8 cellular contexts compared by ENCODE assay signal in genomic region chr14:58639842-58640484, GRCh38. TPM values are rescaled to one million over a fixed set of nuclear protein-coding genes. Genes with fewer than 3 reads are reported as not detected.
DNase-seq lines count a peak whose midpoint lies in the region; ATAC-seq and TF ChIP-seq lines count a peak whose summit lies in the region.

No MANE protein-coding gene starts in this region.

- H3K36me3 ChIP-seq in GM06990 (ENCODE audit: control insufficient read depth, insufficient read depth, low read length) (peaks cover 1% of the 10 kb centered on the region; the same call in 1 of the 2 replicates), cardiac muscle cell (peaks cover 25% of the 10 kb centered on the region), parathyroid adenoma (ENCODE audit: control insufficient read depth, insufficient read depth, low read length) (no peaks in the 10 kb centered on the region)

- no peaks in the 10 kb centered on the region for H3K9me3 ChIP-seq in cardiac muscle cell (ENCODE audit: low read depth)
- no peaks in the 10 kb centered on the region for H3K9me3 ChIP-seq in parathyroid adenoma (ENCODE audit: control insufficient read depth, low read length)

- H3K27me3 Mint-ChIP-seq in activated T-helper 17 cell treated with anti-CD3 and anti-CD28 coated beads, Interleukin-2, amount 50 U/mL, for 72 hours: peaks cover 32% of the 10 kb centered on the region

- TF ChIP-seq CTCF in AG04449 (IDR thresholded peaks at IDR 0.05; ENCODE audit: insufficient read depth, low read length, missing control alignments) (peak; percentile 61), GM06990 (IDR thresholded peaks at IDR 0.05; ENCODE audit: insufficient read depth, low read length, poor library complexity, severe bottlenecking) (peak; percentile 48), cardiac muscle cell (IDR thresholded peaks at IDR 0.05; ENCODE audit: low read depth, low read length) (peak; percentile 76), parathyroid adenoma (IDR thresholded peaks at IDR 0.05) (peak; percentile 61)

- ATAC-seq in activated T-helper 17 cell treated with anti-CD3 and anti-CD28 coated beads, Interleukin-2, amount 50 U/mL, for 72 hours (replicated peaks): no peak
- ATAC-seq in stimulated activated effector memory CD8-positive, alpha-beta T cell treated with anti-CD3 and anti-CD28 coated beads, Interleukin-12 subunit alpha, Interleukin-12 subunit beta, amount 100 ng/mL, for 72 hours: no peak

- no peak overlapping the region for H3K27ac Mint-ChIP-seq in activated T-helper 17 cell treated with anti-CD3 and anti-CD28 coated beads, Interleukin-2, amount 50 U/mL, for 72 hours
- H3K27ac Mint-ChIP-seq in stimulated activated effector memory CD8-positive, alpha-beta T cell treated with anti-CD3 and anti-CD28 coated beads, Interleukin-12 subunit alpha, Interleukin-12 subunit beta, amount 100 ng/mL, for 72 hours: no peak overlapping the region

- H3K4me1 ChIP-seq in cardiac muscle cell (ENCODE audit: low read depth) (peaks cover 58% of the 10 kb centered on the region), parathyroid adenoma (peaks cover 12% of the 10 kb centered on the region)

- H3K36me3 Mint-ChIP-seq in activated T-helper 17 cell treated with anti-CD3 and anti-CD28 coated beads, Interleukin-2, amount 50 U/mL, for 72 hours (ENCODE audit: low read depth): peaks cover 6% of the 10 kb centered on the region
- no peaks in the 10 kb centered on the region for H3K36me3 Mint-ChIP-seq in stimulated activated effector memory CD8-positive, alpha-beta T cell treated with anti-CD3 and anti-CD28 coated beads, Interleukin-12 subunit alpha, Interleukin-12 subunit beta, amount 100 ng/mL, for 72 hours

- H3K4me2 ChIP-seq in parathyroid adenoma (ENCODE audit: low read length): peak overlapping the region; percentile 86

- H3K9ac ChIP-seq in parathyroid adenoma: no peak overlapping the region

- H3K27me3 ChIP-seq in GM06990 (replicated peaks; ENCODE audit: control insufficient read depth, insufficient read depth, low read length): no peaks in the 10 kb centered on the region
- H3K27me3 ChIP-seq in cardiac muscle cell: no peaks in the 10 kb centered on the region
- no peaks in the 10 kb centered on the region for H3K27me3 ChIP-seq in parathyroid adenoma (ENCODE audit: control insufficient read depth, insufficient read depth, low read length)

- H3K27ac ChIP-seq in cardiac muscle cell: peak overlapping the region; percentile 98
- no peak overlapping the region for H3K27ac ChIP-seq in parathyroid adenoma

- POLR2A ChIA-PET in AG04449 (lab: Yijun Ruan, JAX): no interaction called here

- CTCF ChIA-PET in AG04449 (lab: Yijun Ruan, JAX): interaction anchor here (0.6 to 10.9 kb wide), 35 partner anchors 9 to 485 kb away, joined by 3 to 148 read pairs (median 5); no protein-coding TSS in a partner anchor

- H3K4me1 Mint-ChIP-seq in activated T-helper 17 cell treated with anti-CD3 and anti-CD28 coated beads, Interleukin-2, amount 50 U/mL, for 72 hours: peaks cover 12% of the 10 kb centered on the region
- peaks cover 8% of the 10 kb centered on the region for H3K4me1 Mint-ChIP-seq in stimulated activated effector memory CD8-positive, alpha-beta T cell treated with anti-CD3 and anti-CD28 coated beads, Interleukin-12 subunit alpha, Interleukin-12 subunit beta, amount 100 ng/mL, for 72 hours

- H3K9me3 Mint-ChIP-seq in activated T-helper 17 cell treated with anti-CD3 and anti-CD28 coated beads, Interleukin-2, amount 50 U/mL, for 72 hours: no peaks in the 10 kb centered on the region
- H3K9me3 Mint-ChIP-seq in stimulated activated effector memory CD8-positive, alpha-beta T cell treated with anti-CD3 and anti-CD28 coated beads, Interleukin-12 subunit alpha, Interleukin-12 subunit beta, amount 100 ng/mL, for 72 hours: no peaks in the 10 kb centered on the region

- DNase-seq in AG04449 (ENCODE audit: low read depth, low spot score) (peak; percentile 68), GM06990 (ENCODE audit: extremely low read depth, insufficient read length) (no peak), NCI-H187 treated with DMSO at 0.1 percent for 48 hours (lab: John Stamatoyannopoulos, UW) (peak; percentile 69), cardiac muscle cell (ENCODE audit: low read depth in 1 of 2, low spot score in 1 of 2) (peak; percentile 85 to 93), T-helper 9 cell (no peak)
- DNase-seq in stimulated activated effector memory CD8-positive, alpha-beta T cell treated with anti-CD3 and anti-CD28 coated beads, Interleukin-12 subunit alpha, Interleukin-12 subunit beta, amount 100 ng/mL, for 72 hours (ENCODE audit: low spot score in 2 of 2): no peak

- no peaks in the 10 kb centered on the region for H3K79me2 ChIP-seq in parathyroid adenoma

- H2AFZ ChIP-seq in parathyroid adenoma: no peak overlapping the region

- H3K4me3 ChIP-seq in AG04449 (ENCODE audit: low read depth, low read length) (peak overlapping the region; percentile 85), GM06990 (replicated peaks; ENCODE audit: low read depth, low read length) (peak overlapping the region; percentile 18), cardiac muscle cell (peak overlapping the region; percentile 86), parathyroid adenoma (ENCODE audit: low read depth, low read length) (peak overlapping the region; percentile 67)

- H3K4me3 Mint-ChIP-seq in activated T-helper 17 cell treated with anti-CD3 and anti-CD28 coated beads, Interleukin-2, amount 50 U/mL, for 72 hours: peak overlapping the region; percentile 65
- H3K4me3 Mint-ChIP-seq in stimulated activated effector memory CD8-positive, alpha-beta T cell treated with anti-CD3 and anti-CD28 coated beads, Interleukin-12 subunit alpha, Interleukin-12 subunit beta, amount 100 ng/mL, for 72 hours: no peak overlapping the region

RNA-seq across cellular contexts. Expression of gene DACT1, which starts 2.2 kb away (rescaled TPM):
- 1 to 10 TPM; 2.5 to 2.8 TPM for total RNA-seq in activated T-helper 17 cell treated with anti-CD3 and anti-CD28 coated beads, Interleukin-2, amount 50 U/mL, for 72 hours
- total RNA-seq in cardiac muscle cell: 259 and 324 TPM in 2 replicates
- 197 and 291 TPM in 2 replicates for polyA plus RNA-seq in cardiac muscle cell

Comparison
In these comparisons a context has a peak if more than half of its experiments do, and no peak if none do; other contexts are left out.
1. DNase-seq: peak in AG04449 (single experiment), NCI-H187 treated with DMSO at 0.1 percent for 48 hours (single experiment) and cardiac muscle cell (2 of 2); none in GM06990 (single experiment), T-helper 9 cell (single experiment) and stimulated activated effector memory CD8-positive, alpha-beta T cell treated with anti-CD3 and anti-CD28 coated beads, Interleukin-12 subunit alpha, Interleukin-12 subunit beta, amount 100 ng/mL, for 72 hours (0 of 2).
2. H3K4me3 ChIP-seq: peak in every context shown above with its lines; median percentile 86 in cardiac muscle cell; 85 in AG04449; 67 in parathyroid adenoma; 18 in GM06990.
3. RNA of gene DACT1, which starts 2.2 kb away (total RNA-seq): 259 to 324 TPM in cardiac muscle cell; 2.5 to 2.8 TPM in activated T-helper 17 cell treated with anti-CD3 and anti-CD28 coated beads, Interleukin-2, amount 50 U/mL, for 72 hours; every median in the first group is over 10 times any median in the second.
4. Peak in every context shown above with its lines, with median percentiles within 50 percentile points of each other: CTCF ChIP-seq.